20 cellular contexts compared by ENCODE assay signal in the genomic region with DNA sequence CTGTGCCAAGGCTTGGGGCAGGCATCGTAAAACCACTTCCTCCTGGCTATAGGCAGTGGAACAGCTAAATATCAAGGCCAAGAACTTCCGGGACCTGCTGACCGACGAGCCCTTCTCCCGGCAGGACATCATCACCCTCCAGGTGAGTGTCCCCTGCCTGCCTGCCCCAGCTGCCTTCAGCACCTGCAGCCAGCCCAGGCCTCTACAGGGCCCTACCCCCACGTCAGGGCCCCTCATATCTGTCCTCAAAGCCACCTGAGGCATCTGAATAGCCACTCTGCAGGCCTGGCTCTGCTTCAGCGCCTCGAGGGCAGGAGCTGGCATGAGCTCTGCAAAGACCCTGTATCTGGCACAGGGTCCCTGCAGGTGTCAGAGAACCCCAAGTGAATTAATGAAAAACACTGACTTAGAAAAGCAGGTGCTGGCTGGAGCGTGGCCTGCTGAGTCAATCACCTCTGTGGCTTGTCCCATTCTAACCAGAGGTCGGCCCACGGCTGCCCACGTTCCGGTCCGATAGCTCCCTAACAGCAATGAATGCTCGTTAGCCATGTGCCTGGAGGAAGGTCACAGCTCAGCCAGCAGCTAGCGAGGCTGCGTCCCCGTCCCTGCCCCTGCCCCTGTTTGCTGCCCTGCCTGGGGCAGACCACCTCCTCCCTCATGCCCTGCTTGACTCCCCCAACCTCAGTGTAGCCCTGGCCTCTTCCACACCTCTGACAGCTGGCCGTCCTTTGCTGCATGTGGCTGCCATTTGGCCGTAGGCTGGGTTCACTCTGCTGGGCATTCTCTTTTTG.
A peak's percentile ranks its signal among the peaks of the same experiment; 100 is the strongest.
DNase-seq lines count a peak whose midpoint lies in the region; ATAC-seq lines count a peak whose summit lies in the region.
"Had no signal": no experiment of that assay in that cellular context is flagged by ENCODE, and none has a peak within 500 bp of the region (broad histone marks: within the 10 kb centered on the region; RNA-seq: fewer than 3 reads in every experiment).

No MANE protein-coding gene starts in this region.

- DNase-seq in DMS79 (lab: John Stamatoyannopoulos, UW): peak; percentile 42
- peak; percentile 57 for DNase-seq in left kidney (ENCODE audit: low read depth, low spot score)
- DNase-seq in HPDE6-E6E7 (ENCODE audit: extremely low spot score): no peak
- DNase-seq: activated CD4-positive, CD25-positive, alpha-beta regulatory T cell treated with anti-CD3 and anti-CD28 coated beads, Interleukin-2, amount 50 U/mL, for 72 hours; CD4-positive, alpha-beta T cell; DMS 273 treated with DMSO at 0.1 percent for 48 hours; effector memory CD8-positive, alpha-beta T cell; esophagus squamous epithelium; GDM1; left cardiac atrium; MM.1S; NCI-H1694; NCI-H2171 treated with DMSO at 0.1 percent for 48 hours; stimulated activated CD4-positive, alpha-beta T cell treated with anti-CD3 and anti-CD28 coated beads, Interleukin-1b, Interleukin-23, amount 100 ng/mL, for 48 hours; transverse colon had no signal

- ATAC-seq in HG03457 (IDR thresholded peaks at IDR 0.05; ENCODE audit: unreplicated experiment) (no peak), GM19328 (IDR thresholded peaks at IDR 0.05; ENCODE audit: unreplicated experiment) (no peak)
- ATAC-seq: effector memory CD8-positive, alpha-beta T cell; gastroesophageal sphincter; left cardiac atrium; Right ventricle myocardium inferior had no signal

- peak overlapping the region; percentile 55 for H3K27ac ChIP-seq in angular gyrus (ENCODE audit: low read depth, low read length)
- H3K27ac ChIP-seq: esophagus squamous epithelium, gastroesophageal sphincter, transverse colon had no signal
